Comparison of ENCODE assay signal across 19 cellular contexts in the genomic region with DNA sequence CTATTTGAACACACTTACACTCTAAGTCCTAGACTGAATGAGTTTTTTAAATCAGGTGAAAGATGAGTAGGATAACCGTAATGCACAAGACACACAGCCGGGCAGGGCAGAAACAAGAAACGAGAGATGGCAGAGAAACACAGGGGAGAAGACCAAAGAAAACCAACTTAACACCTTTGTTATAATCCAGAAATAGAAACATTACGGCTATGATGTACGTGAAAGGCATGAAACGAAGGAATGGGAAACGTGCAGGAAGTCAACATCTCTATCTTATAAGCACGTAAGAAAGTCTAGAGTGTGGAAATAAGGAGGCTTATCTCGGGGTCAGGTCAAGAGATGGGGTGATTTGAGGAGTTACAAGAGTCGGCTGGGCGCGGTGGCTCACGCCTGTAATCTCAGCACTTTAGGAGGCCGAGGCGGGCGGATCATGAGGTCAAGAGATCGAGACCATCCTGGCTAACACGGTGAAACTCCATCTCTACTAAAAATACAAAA. TPM values are rescaled to one million over a fixed set of nuclear protein-coding genes. Genes with fewer than 3 reads are reported as not detected.
DNase-seq lines count a peak whose midpoint lies in the region; ATAC-seq and TF ChIP-seq lines count a peak whose summit lies in the region.
"Had no signal": no experiment of that assay in that cellular context is flagged by ENCODE, and none has a peak within 500 bp of the region (broad histone marks: within the 10 kb centered on the region; RNA-seq: fewer than 3 reads in every experiment).

No MANE protein-coding gene starts in this region.

- DNase-seq in activated CD8-positive, alpha-beta T cell treated with anti-CD3 and anti-CD28 coated beads, Interleukin-2, amount 10 ng/mL, durations not matched to agents 7 days and 5 days, result no peak
- DNase-seq in activated CD8-positive, alpha-beta T cell treated with anti-CD3 and anti-CD28 coated beads for 36 hours, result no peak
- DNase-seq in IMR-90, result no peak
- DNase-seq in hepatocyte (ENCODE audit: low spot score), result no peak
- DNase-seq in upper lobe of left lung, result no peak
- DNase-seq: DMS53, Karpas-422, MM.1S, NCI-H1930, NCI-H2171, NCI-H446 treated with DMSO at 0.1 percent for 48 hours, NCI-H774 had no signal

- H3K9me2 ChIP-seq in hepatocyte (replicated peaks; ENCODE audit: insufficient read depth), result no peaks in the 10 kb centered on the region

- H3K9me3 ChIP-seq in IMR-90 (ENCODE audit: control insufficient read depth, insufficient read depth, low read length), result no peaks in the 10 kb centered on the region
- H3K9me3 ChIP-seq in hepatocyte (ENCODE audit: low read depth), result no peaks in the 10 kb centered on the region
- H3K9me3 ChIP-seq in upper lobe of left lung, result no peaks in the 10 kb centered on the region
- H3K9me3 ChIP-seq: A549 had no signal

- H2AFZ ChIP-seq in IMR-90 (replicated peaks; ENCODE audit: low read length, poor library complexity), result no peak overlapping the region
- no peak overlapping the region for H2AFZ ChIP-seq in hepatocyte

- no peak overlapping the region for H3K4me2 ChIP-seq in IMR-90 (ENCODE audit: low read depth, low read length)
- no peak overlapping the region for H3K4me2 ChIP-seq in hepatocyte
- H3K4me2 ChIP-seq: A549 had no signal

- peaks cover 25% of the 10 kb centered on the region for H3K36me3 Mint-ChIP-seq in activated CD8-positive, alpha-beta T cell treated with anti-CD3 and anti-CD28 coated beads, Interleukin-2, amount 10 ng/mL, durations not matched to agents 7 days and 5 days (ENCODE audit: low read depth)
- H3K36me3 Mint-ChIP-seq in activated CD8-positive, alpha-beta T cell treated with anti-CD3 and anti-CD28 coated beads for 36 hours (ENCODE audit: low read depth), result peaks cover 18% of the 10 kb centered on the region

- BruUV-seq in IMR-90 (replicated peaks; lab: Mats Ljungman, UMichigan), result no TSS peak

- in situ Hi-C loops in IMR-90 (cut with MboI; ENCODE audit: low sequenced_read_pairs), result no loop called here

- H2BK120ac ChIP-seq in IMR-90 (ENCODE audit: low read depth, low read length), result peak overlapping the region; percentile 83

- peak overlapping the region; percentile 31; the same call in 1 of the 2 replicates for H3K14ac ChIP-seq in IMR-90 (replicated peaks; ENCODE audit: low read depth, low read length)

- intact Hi-C loops in activated CD8-positive, alpha-beta T cell treated with anti-CD3 and anti-CD28 coated beads for 36 hours (cut with micrococcal nuclease), result no loop called here
- intact Hi-C loops in IMR-90 (cut with micrococcal nuclease), result no loop called here

- H3K27me3 ChIP-seq in IMR-90 (ENCODE audit: control insufficient read depth, insufficient read depth, low read length), result no peaks in the 10 kb centered on the region
- H3K27me3 ChIP-seq in hepatocyte, result no peaks in the 10 kb centered on the region
- H3K27me3 ChIP-seq in upper lobe of left lung, result no peaks in the 10 kb centered on the region

- peaks cover 3% of the 10 kb centered on the region for H3K79me2 ChIP-seq in hepatocyte

- peak overlapping the region; percentile 48; the same call in 1 of the 2 replicates for H3K18ac ChIP-seq in IMR-90 (ENCODE audit: low read depth, low read length)

- no peak overlapping the region for H3K9ac ChIP-seq in IMR-90 (ENCODE audit: low read depth, low read length)

- H3K9me3 Mint-ChIP-seq in activated CD8-positive, alpha-beta T cell treated with anti-CD3 and anti-CD28 coated beads, Interleukin-2, amount 10 ng/mL, durations not matched to agents 7 days and 5 days (ENCODE audit: insufficient read depth), result no peaks in the 10 kb centered on the region
- H3K9me3 Mint-ChIP-seq in activated CD8-positive, alpha-beta T cell treated with anti-CD3 and anti-CD28 coated beads for 36 hours, result no peaks in the 10 kb centered on the region

- H4K20me1 ChIP-seq in IMR-90 (ENCODE audit: insufficient read depth, low read length), result no peaks in the 10 kb centered on the region
- H4K20me1 ChIP-seq in hepatocyte (ENCODE audit: insufficient read depth, poor library complexity, severe bottlenecking), result no peaks in the 10 kb centered on the region

- no peak overlapping the region for H3K56ac ChIP-seq in IMR-90 (ENCODE audit: extremely low read depth, insufficient read depth, low read length)

- H3K27ac ChIP-seq in IMR-90 (ENCODE audit: insufficient read depth, low read length), result no peak overlapping the region
- H3K27ac ChIP-seq in hepatocyte, result peak overlapping the region; percentile 52
- H3K27ac ChIP-seq in upper lobe of left lung, result peak overlapping the region; percentile 5 to 87 (median 49)
- H3K27ac ChIP-seq: A549, C4-2B had no signal

- peak overlapping the region; percentile 76 for H2BK5ac ChIP-seq in IMR-90 (ENCODE audit: low read depth, low read length, poor library complexity, severe bottlenecking)

- H2AK9ac ChIP-seq in IMR-90 (replicated peaks; ENCODE audit: low read depth, low read length, poor library complexity), result no peak overlapping the region

- H3K4me1 Mint-ChIP-seq in activated CD8-positive, alpha-beta T cell treated with anti-CD3 and anti-CD28 coated beads, Interleukin-2, amount 10 ng/mL, durations not matched to agents 7 days and 5 days (ENCODE audit: low read depth), result peaks cover 46% of the 10 kb centered on the region
- H3K4me1 Mint-ChIP-seq in activated CD8-positive, alpha-beta T cell treated with anti-CD3 and anti-CD28 coated beads for 36 hours (ENCODE audit: low read depth), result peaks cover 39% of the 10 kb centered on the region

- no peak overlapping the region for H4K5ac ChIP-seq in IMR-90 (ENCODE audit: low read depth, low read length)

- no peak for ATAC-seq in activated CD8-positive, alpha-beta T cell treated with anti-CD3 and anti-CD28 coated beads, Interleukin-2, amount 10 ng/mL, durations not matched to agents 7 days and 5 days
- ATAC-seq in activated CD8-positive, alpha-beta T cell treated with anti-CD3 and anti-CD28 coated beads for 36 hours, result no peak
- ATAC-seq in IMR-90 (ENCODE audit: low read depth), result no peak
- no peak for ATAC-seq in upper lobe of left lung (ENCODE audit: low FRiP score in 2 of 2)
- ATAC-seq in GM21526 (IDR thresholded peaks at IDR 0.05; ENCODE audit: low FRiP score, unreplicated experiment), result no peak
- no peak for ATAC-seq in GM19035 (IDR thresholded peaks at IDR 0.05; ENCODE audit: unreplicated experiment)
- ATAC-seq: A549, GM12878, HepG2, Panc1 had no signal

- H2BK15ac ChIP-seq in IMR-90 (ENCODE audit: low read depth, low read length), result peak overlapping the region; percentile 93; the same call in 2 of the 3 replicates

- CTCF ChIA-PET in activated CD8-positive, alpha-beta T cell treated with anti-CD3 and anti-CD28 coated beads, Interleukin-2, amount 10 ng/mL, durations not matched to agents 7 days and 5 days (lab: Charles Lee), result no interaction called here
- CTCF ChIA-PET in activated CD8-positive, alpha-beta T cell treated with anti-CD3 and anti-CD28 coated beads for 36 hours (lab: Charles Lee), result interaction anchor here (0.8 kb wide), 1 partner anchor 70 kb away, joined by 3 read pairs; no protein-coding TSS in a partner anchor
- CTCF ChIA-PET in IMR-90 (lab: Yijun Ruan, JAX), result no interaction called here

- peak in 2 of 4 donors; percentile 5 to 87 for TF ChIP-seq EP300 in upper lobe of left lung (IDR thresholded peaks at IDR 0.05)

- H3K4me1 ChIP-seq in IMR-90 (ENCODE audit: control insufficient read depth, insufficient read depth, low read length) (peaks cover 9% of the 10 kb centered on the region), hepatocyte (ENCODE audit: insufficient read depth) (no peaks in the 10 kb centered on the region), upper lobe of left lung (peaks cover 4 to 15% (median 8%) of the 10 kb centered on the region in 4 donors)
- H3K4me1 ChIP-seq: A549 had no signal

- peak overlapping the region; percentile 69 for H2BK20ac ChIP-seq in IMR-90 (ENCODE audit: low read depth, low read length)

- TF ChIP-seq POLR2A in IMR-90 (IDR thresholded peaks at IDR 0.05; ENCODE audit: low read depth, low read length) (no peak), upper lobe of left lung (IDR thresholded peaks at IDR 0.05) (no peak)

- no peaks in the 10 kb centered on the region for H3K79me1 ChIP-seq in IMR-90 (ENCODE audit: low read depth in 1 of 2, low read length in 2 of 2)

- peak overlapping the region; percentile 6 for H3K27ac Mint-ChIP-seq in activated CD8-positive, alpha-beta T cell treated with anti-CD3 and anti-CD28 coated beads, Interleukin-2, amount 10 ng/mL, durations not matched to agents 7 days and 5 days
- H3K27ac Mint-ChIP-seq in activated CD8-positive, alpha-beta T cell treated with anti-CD3 and anti-CD28 coated beads for 36 hours, result no peak overlapping the region

- no peak overlapping the region for H3K4me3 Mint-ChIP-seq in activated CD8-positive, alpha-beta T cell treated with anti-CD3 and anti-CD28 coated beads, Interleukin-2, amount 10 ng/mL, durations not matched to agents 7 days and 5 days
- no peak overlapping the region for H3K4me3 Mint-ChIP-seq in activated CD8-positive, alpha-beta T cell treated with anti-CD3 and anti-CD28 coated beads for 36 hours

- H3K36me3 ChIP-seq in IMR-90 (ENCODE audit: control insufficient read depth, insufficient read depth, low read length) (no peaks in the 10 kb centered on the region), hepatocyte (replicated peaks; ENCODE audit: insufficient read depth, low read depth) (no peaks in the 10 kb centered on the region), upper lobe of left lung (no peaks in the 10 kb centered on the region)

- H3K9me1 ChIP-seq in IMR-90 (ENCODE audit: insufficient read depth, low read length), result no peaks in the 10 kb centered on the region

- peak overlapping the region in 1 of 2 experiments; percentile 66; a peak in 2 of 4 replicates for H4K8ac ChIP-seq in IMR-90 (ENCODE audit: low read depth in 2 of 2, low read length in 2 of 2)

- no peak overlapping the region for H3K23ac ChIP-seq in IMR-90 (ENCODE audit: low read depth, low read length)

- H4K91ac ChIP-seq in IMR-90 (ENCODE audit: insufficient read depth, low read depth, low read length), result peak overlapping the region; percentile 24; the same call in 1 of the 2 replicates

- H3K27me3 Mint-ChIP-seq in activated CD8-positive, alpha-beta T cell treated with anti-CD3 and anti-CD28 coated beads, Interleukin-2, amount 10 ng/mL, durations not matched to agents 7 days and 5 days (ENCODE audit: low read depth), result no peaks in the 10 kb centered on the region
- H3K27me3 Mint-ChIP-seq in activated CD8-positive, alpha-beta T cell treated with anti-CD3 and anti-CD28 coated beads for 36 hours, result no peaks in the 10 kb centered on the region

- H2AK5ac ChIP-seq in IMR-90 (ENCODE audit: low read depth, low read length), result peak overlapping the region; percentile 90

- dilution Hi-C loops in IMR-90 (cut with HindIII; ENCODE audit: low sequenced_read_pairs, unreplicated experiment), result no loop called here

- H3K4ac ChIP-seq in IMR-90 (ENCODE audit: low read depth, low read length), result peak overlapping the region; percentile 80

- no peak overlapping the region for H3K4me3 ChIP-seq in IMR-90 (ENCODE audit: insufficient read depth, low read depth, low read length)
- no peak overlapping the region for H3K4me3 ChIP-seq in hepatocyte
- no peak overlapping the region for H3K4me3 ChIP-seq in upper lobe of left lung
- H3K4me3 ChIP-seq: A549, GM12878 had no signal

- POLR2A ChIA-PET in activated CD8-positive, alpha-beta T cell treated with anti-CD3 and anti-CD28 coated beads, Interleukin-2, amount 10 ng/mL, durations not matched to agents 7 days and 5 days (lab: Charles Lee), result no interaction called here
- POLR2A ChIA-PET in activated CD8-positive, alpha-beta T cell treated with anti-CD3 and anti-CD28 coated beads for 36 hours (lab: Charles Lee), result no interaction called here
- POLR2A ChIA-PET in IMR-90 (lab: Charles Lee; ENCODE audit: unreplicated experiment), result no interaction called here

- no peak for TF ChIP-seq RAD21 in IMR-90 (IDR thresholded peaks at IDR 0.05; ENCODE audit: low read length)

- no peak for TF ChIP-seq CTCF in activated CD8-positive, alpha-beta T cell treated with anti-CD3 and anti-CD28 coated beads for 36 hours (IDR thresholded peaks at IDR 0.05)
- TF ChIP-seq CTCF in IMR-90 (conservative IDR thresholded peaks at IDR 0.05; ENCODE audit: low read depth, low read length) (no peak), hepatocyte (IDR thresholded peaks at IDR 0.05; ENCODE audit: poor library complexity) (no peak), upper lobe of left lung (IDR thresholded peaks at IDR 0.05) (no peak)

- 83% methylated on average over 1 of the region's 18 CpGs; no CpG with 5 or more reads in 1 of the 2 experiments for WGBS in IMR-90 (ENCODE audit: extremely low coverage in 2 of 2, insufficient read length in 1 of 2), 2 experiments
- 83% methylated on average over 18 of the region's 18 CpGs for WGBS in hepatocyte (ENCODE audit: low lambda C conversion rate, missing lambda C conversion rate)
- 67 to 80% methylated on average over 18 of the region's 18 CpGs for WGBS in upper lobe of left lung, 2 donors

RNA-seq across cellular contexts. Expression of gene TNFSF10, which starts 1.9 kb away (rescaled TPM):
- total RNA-seq in activated CD8-positive, alpha-beta T cell treated with anti-CD3 and anti-CD28 coated beads, Interleukin-2, amount 10 ng/mL, durations not matched to agents 7 days and 5 days, result 100 to 1,000 TPM; 106 to 108 TPM
- total RNA-seq in activated CD8-positive, alpha-beta T cell treated with anti-CD3 and anti-CD28 coated beads for 36 hours, result 10 to 100 TPM; 21.5 to 23.6 TPM
- total RNA-seq in IMR-90 (2012; rRNA removed) (1.1 and 1.3 TPM in 2 replicates), hepatocyte (21.3 and 21.9 TPM in 2 replicates), upper lobe of left lung (10 to 100 TPM; 41.0 to 95.2 (median 76.8) TPM)
- polyA plus RNA-seq in IMR-90 (2012; rRNA removed) (0.63 and 0.79 TPM in 2 replicates), hepatocyte (12.7 and 13.0 TPM in 2 replicates)
- polyA plus RNA-seq in IMR-90 (2012; cell fraction: cytosol; rRNA removed), result 0.62 and 0.92 TPM in 2 replicates
- 0.30 and 0.40 TPM in 2 replicates for polyA plus RNA-seq in IMR-90 (2012; cell fraction: nucleus; rRNA removed; ENCODE audit: low replicate concordance)
